Comparison of ENCODE assay signal across 9 cellular contexts in genomic region chr3:55514962-55515361, GRCh38. TPM values are rescaled to one million over a fixed set of nuclear protein-coding genes. Genes with fewer than 3 reads are reported as not detected.
"Had no signal": no experiment of that assay in that cellular context is flagged by ENCODE, and none has a peak within 500 bp of the region (broad histone marks: within the 10 kb centered on the region; RNA-seq: fewer than 3 reads in every experiment).

No MANE protein-coding gene starts in this region.

- ATAC-seq: GM23338 had no signal

- H3K4me3 ChIP-seq: GM23338 had no signal

- H3K4me3 Mint-ChIP-seq: GM23338, H9, IgD-negative memory B cell had no signal

- FAIRE-seq: H1, H54, HTR-8/SVneo had no signal

- H2AFZ ChIP-seq: GM23338 had no signal

- DNase-seq: H9, HCEC 1CT, KBM-7 had no signal

- H3K4me2 ChIP-seq: GM23338 had no signal

- H3K9me3 Mint-ChIP-seq: GM23338, H9 had no signal

- H3K27ac Mint-ChIP-seq: GM23338, H9, IgD-negative memory B cell had no signal

RNA-seq across cellular contexts. Expression of gene WNT5A, which starts 27.9 kb away (rescaled TPM):
- total RNA-seq: HT-29 had no signal
- polyA plus RNA-seq: IgD-negative memory B cell had no signal
